Comparison of ENCODE assay signal across 1 cellular context in the genomic region with DNA sequence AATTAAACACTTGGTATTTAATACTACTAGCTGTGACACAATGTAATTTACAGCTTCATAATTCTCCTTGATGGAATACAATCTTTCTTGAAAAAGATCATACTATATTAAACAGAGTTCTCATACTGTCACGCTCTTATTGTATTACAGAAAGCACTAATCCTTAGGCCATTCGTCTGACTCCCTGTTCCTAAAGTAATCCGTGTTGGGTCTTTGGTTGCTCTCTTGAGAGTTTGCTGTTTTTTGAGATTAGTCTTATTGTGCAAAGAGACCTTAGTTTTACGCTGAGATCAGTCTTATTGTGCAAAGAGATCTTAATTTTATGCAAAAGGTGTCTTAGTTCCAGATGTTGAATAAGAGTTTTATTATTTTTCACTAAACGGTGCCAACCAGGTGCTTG.
TF ChIP-seq lines count a peak whose summit lies in the region.

No MANE protein-coding gene starts in this region.

TF ChIP-seq in GM23338, 12 proteins besides CTCF, POLR2A, EP300 and RAD21 (continued from another document):
- TF ChIP-seq, protein P1, sequence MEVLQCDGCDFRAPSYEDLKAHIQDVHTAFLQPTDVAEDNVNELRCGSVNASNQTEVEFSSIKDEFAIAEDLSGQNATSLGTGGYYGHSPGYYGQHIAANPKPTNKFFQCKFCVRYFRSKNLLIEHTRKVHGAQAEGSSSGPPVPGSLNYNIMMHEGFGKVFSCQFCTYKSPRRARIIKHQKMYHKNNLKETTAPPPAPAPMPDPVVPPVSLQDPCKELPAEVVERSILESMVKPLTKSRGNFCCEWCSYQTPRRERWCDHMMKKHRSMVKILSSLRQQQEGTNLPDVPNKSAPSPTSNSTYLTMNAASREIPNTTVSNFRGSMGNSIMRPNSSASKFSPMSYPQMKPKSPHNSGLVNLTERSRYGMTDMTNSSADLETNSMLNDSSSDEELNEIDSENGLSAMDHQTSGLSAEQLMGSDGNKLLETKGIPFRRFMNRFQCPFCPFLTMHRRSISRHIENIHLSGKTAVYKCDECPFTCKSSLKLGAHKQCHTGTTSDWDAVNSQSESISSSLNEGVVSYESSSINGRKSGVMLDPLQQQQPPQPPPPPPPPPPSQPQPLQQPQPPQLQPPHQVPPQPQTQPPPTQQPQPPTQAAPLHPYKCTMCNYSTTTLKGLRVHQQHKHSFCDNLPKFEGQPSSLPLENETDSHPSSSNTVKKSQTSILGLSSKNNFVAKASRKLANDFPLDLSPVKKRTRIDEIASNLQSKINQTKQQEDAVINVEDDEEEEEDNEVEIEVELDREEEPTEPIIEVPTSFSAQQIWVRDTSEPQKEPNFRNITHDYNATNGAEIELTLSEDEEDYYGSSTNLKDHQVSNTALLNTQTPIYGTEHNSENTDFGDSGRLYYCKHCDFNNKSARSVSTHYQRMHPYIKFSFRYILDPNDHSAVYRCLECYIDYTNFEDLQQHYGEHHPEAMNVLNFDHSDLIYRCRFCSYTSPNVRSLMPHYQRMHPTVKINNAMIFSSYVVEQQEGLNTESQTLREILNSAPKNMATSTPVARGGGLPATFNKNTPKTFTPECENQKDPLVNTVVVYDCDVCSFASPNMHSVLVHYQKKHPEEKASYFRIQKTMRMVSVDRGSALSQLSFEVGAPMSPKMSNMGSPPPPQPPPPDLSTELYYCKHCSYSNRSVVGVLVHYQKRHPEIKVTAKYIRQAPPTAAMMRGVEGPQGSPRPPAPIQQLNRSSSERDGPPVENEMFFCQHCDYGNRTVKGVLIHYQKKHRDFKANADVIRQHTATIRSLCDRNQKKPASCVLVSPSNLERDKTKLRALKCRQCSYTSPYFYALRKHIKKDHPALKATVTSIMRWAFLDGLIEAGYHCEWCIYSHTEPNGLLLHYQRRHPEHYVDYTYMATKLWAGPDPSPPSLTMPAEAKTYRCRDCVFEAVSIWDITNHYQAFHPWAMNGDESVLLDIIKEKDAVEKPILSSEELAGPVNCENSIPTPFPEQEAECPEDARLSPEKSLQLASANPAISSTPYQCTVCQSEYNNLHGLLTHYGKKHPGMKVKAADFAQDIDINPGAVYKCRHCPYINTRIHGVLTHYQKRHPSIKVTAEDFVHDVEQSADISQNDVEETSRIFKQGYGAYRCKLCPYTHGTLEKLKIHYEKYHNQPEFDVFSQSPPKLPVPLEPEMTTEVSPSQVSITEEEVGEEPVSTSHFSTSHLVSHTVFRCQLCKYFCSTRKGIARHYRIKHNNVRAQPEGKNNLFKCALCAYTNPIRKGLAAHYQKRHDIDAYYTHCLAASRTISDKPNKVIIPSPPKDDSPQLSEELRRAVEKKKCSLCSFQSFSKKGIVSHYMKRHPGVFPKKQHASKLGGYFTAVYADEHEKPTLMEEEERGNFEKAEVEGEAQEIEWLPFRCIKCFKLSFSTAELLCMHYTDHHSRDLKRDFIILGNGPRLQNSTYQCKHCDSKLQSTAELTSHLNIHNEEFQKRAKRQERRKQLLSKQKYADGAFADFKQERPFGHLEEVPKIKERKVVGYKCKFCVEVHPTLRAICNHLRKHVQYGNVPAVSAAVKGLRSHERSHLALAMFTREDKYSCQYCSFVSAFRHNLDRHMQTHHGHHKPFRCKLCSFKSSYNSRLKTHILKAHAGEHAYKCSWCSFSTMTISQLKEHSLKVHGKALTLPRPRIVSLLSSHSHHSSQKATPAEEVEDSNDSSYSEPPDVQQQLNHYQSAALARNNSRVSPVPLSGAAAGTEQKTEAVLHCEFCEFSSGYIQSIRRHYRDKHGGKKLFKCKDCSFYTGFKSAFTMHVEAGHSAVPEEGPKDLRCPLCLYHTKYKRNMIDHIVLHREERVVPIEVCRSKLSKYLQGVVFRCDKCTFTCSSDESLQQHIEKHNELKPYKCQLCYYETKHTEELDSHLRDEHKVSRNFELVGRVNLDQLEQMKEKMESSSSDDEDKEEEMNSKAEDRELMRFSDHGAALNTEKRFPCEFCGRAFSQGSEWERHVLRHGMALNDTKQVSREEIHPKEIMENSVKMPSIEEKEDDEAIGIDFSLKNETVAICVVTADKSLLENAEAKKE (CRISPR knock-in tag; IDR thresholded peaks at IDR 0.05) = no peak
